Comparison of ENCODE assay signal across 22 cellular contexts in genomic region chr3:12807066-12807465, GRCh38. TPM values are rescaled to one million over a fixed set of nuclear protein-coding genes. Genes with fewer than 3 reads are reported as not detected.
"Had no signal": no experiment of that assay in that cellular context is flagged by ENCODE, and none has a peak within 500 bp of the region (broad histone marks: within the 10 kb centered on the region; RNA-seq: fewer than 3 reads in every experiment).

No MANE protein-coding gene starts in this region.

- H3K9me3 Mint-ChIP-seq: activated B cell treated with CpG ODN at 0.5 μM for 24 hours; activated naive CD8-positive, alpha-beta T cell treated with anti-CD3 and anti-CD28 coated beads for 36 hours; activated T-cell treated with anti-CD3 and anti-CD28 coated beads, Interleukin-2, amount 50 U/mL, for 72 hours; dendritic cell treated with granulocyte-macrophage colony-stimulating factor and Interleukin-4, amounts not matched to agents 40 ng/mL and 50 ng/mL, for 4 days; effector memory CD8-positive, alpha-beta T cell; mesothelial cell of epicardium; nephron progenitor cell; stimulated activated effector memory CD8-positive, alpha-beta T cell treated with anti-CD3 and anti-CD28 coated beads, Interleukin-12 subunit alpha, Interleukin-12 subunit beta, amount 100 ng/mL, for 72 hours had no signal

- H3K4me3 ChIP-seq: body of pancreas, hepatocyte, prostate gland, sigmoid colon, thoracic aorta had no signal

- H3K27me3 Mint-ChIP-seq: activated B cell treated with CpG ODN at 0.5 μM for 24 hours; activated naive CD8-positive, alpha-beta T cell treated with anti-CD3 and anti-CD28 coated beads for 36 hours had no signal

- H3K27me3 ChIP-seq: body of pancreas, hepatocyte, sigmoid colon had no signal

- H3K4me2 ChIP-seq: hepatocyte had no signal

- DNase-seq: activated B cell treated with CpG ODN at 0.5 μM for 24 hours; activated CD4-positive, alpha-beta T cell treated with anti-CD3 and anti-CD28 coated beads for 48 hours; activated CD8-positive, alpha-beta memory T cell treated with anti-CD3 and anti-CD28 coated beads, Interleukin-2, amount 50 U/mL, for 4 hours; activated CD8-positive, alpha-beta T cell treated with anti-CD3 and anti-CD28 coated beads, Interleukin-2, amount 10 ng/mL, durations not matched to agents 7 days and 5 days; activated naive CD8-positive, alpha-beta T cell treated with anti-CD3 and anti-CD28 coated beads for 36 hours; activated T-cell treated with anti-CD3 and anti-CD28 coated beads, Interleukin-2, amount 50 U/mL, for 72 hours; amygdala; body of pancreas; effector memory CD8-positive, alpha-beta T cell; nephron progenitor cell; sigmoid colon had no signal

- H2AFZ ChIP-seq: hepatocyte had no signal

- H3K27ac Mint-ChIP-seq: activated B cell treated with CpG ODN at 0.5 μM for 24 hours; activated CD8-positive, alpha-beta T cell treated with anti-CD3 and anti-CD28 coated beads, Interleukin-2, amount 10 ng/mL, durations not matched to agents 7 days and 5 days; activated naive CD8-positive, alpha-beta T cell treated with anti-CD3 and anti-CD28 coated beads for 36 hours; activated T-cell treated with anti-CD3 and anti-CD28 coated beads, Interleukin-2, amount 50 U/mL, for 72 hours; dendritic cell treated with granulocyte-macrophage colony-stimulating factor and Interleukin-4, amounts not matched to agents 40 ng/mL and 50 ng/mL, for 4 days; effector memory CD8-positive, alpha-beta T cell; mesothelial cell of epicardium; nephron progenitor cell; stimulated activated effector memory CD8-positive, alpha-beta T cell treated with anti-CD3 and anti-CD28 coated beads, Interleukin-12 subunit alpha, Interleukin-12 subunit beta, amount 100 ng/mL, for 72 hours had no signal

- H3K9me3 ChIP-seq: body of pancreas, prostate gland, sigmoid colon, thoracic aorta had no signal

- H3K36me3 Mint-ChIP-seq: stimulated activated effector memory CD8-positive, alpha-beta T cell treated with anti-CD3 and anti-CD28 coated beads, Interleukin-12 subunit alpha, Interleukin-12 subunit beta, amount 100 ng/mL, for 72 hours had no signal

- H3K36me3 ChIP-seq: prostate gland had no signal

- H3K4me1 ChIP-seq: prostate gland had no signal

- ATAC-seq: activated CD8-positive, alpha-beta T cell treated with anti-CD3 and anti-CD28 coated beads, Interleukin-2, amount 10 ng/mL, durations not matched to agents 7 days and 5 days; activated T-cell treated with anti-CD3 and anti-CD28 coated beads, Interleukin-2, amount 50 U/mL, for 72 hours; body of pancreas; effector memory CD8-positive, alpha-beta T cell; stimulated activated effector memory CD8-positive, alpha-beta T cell treated with anti-CD3 and anti-CD28 coated beads, Interleukin-12 subunit alpha, Interleukin-12 subunit beta, amount 100 ng/mL, for 72 hours had no signal

- H3K27ac ChIP-seq: body of pancreas, epithelial cell of prostate, hepatocyte, prostate gland, sigmoid colon, thoracic aorta had no signal

- H3K4me3 Mint-ChIP-seq: activated B cell treated with CpG ODN at 0.5 μM for 24 hours; activated CD8-positive, alpha-beta T cell treated with anti-CD3 and anti-CD28 coated beads, Interleukin-2, amount 10 ng/mL, durations not matched to agents 7 days and 5 days; activated naive CD8-positive, alpha-beta T cell treated with anti-CD3 and anti-CD28 coated beads for 36 hours; activated T-cell treated with anti-CD3 and anti-CD28 coated beads, Interleukin-2, amount 50 U/mL, for 72 hours; dendritic cell treated with granulocyte-macrophage colony-stimulating factor and Interleukin-4, amounts not matched to agents 40 ng/mL and 50 ng/mL, for 4 days; effector memory CD8-positive, alpha-beta T cell; mesothelial cell of epicardium; nephron progenitor cell; stimulated activated effector memory CD8-positive, alpha-beta T cell treated with anti-CD3 and anti-CD28 coated beads, Interleukin-12 subunit alpha, Interleukin-12 subunit beta, amount 100 ng/mL, for 72 hours had no signal

- FAIRE-seq: keratinocyte, TTC549 had no signal

- H3K79me2 ChIP-seq: hepatocyte had no signal

RNA-seq across cellular contexts. Expression of gene TMEM40, which starts 48.0 kb away (rescaled TPM):
- total RNA-seq: activated B cell treated with CpG ODN at 0.5 μM for 24 hours; activated CD8-positive, alpha-beta T cell treated with anti-CD3 and anti-CD28 coated beads, Interleukin-2, amount 10 ng/mL, durations not matched to agents 7 days and 5 days; activated naive CD8-positive, alpha-beta T cell treated with anti-CD3 and anti-CD28 coated beads for 36 hours; activated T-cell treated with anti-CD3 and anti-CD28 coated beads, Interleukin-2, amount 50 U/mL, for 72 hours; body of pancreas; hepatocyte; omental fat pad; sigmoid colon; T-helper 2 cell treated with Interferon-gamma antibody and Interleukin-4, amounts not matched to agents 100 ng/mL and 5 ng/mL, for 36 hours; thoracic aorta had no signal
